8 cellular contexts compared by ENCODE assay signal in the genomic region with DNA sequence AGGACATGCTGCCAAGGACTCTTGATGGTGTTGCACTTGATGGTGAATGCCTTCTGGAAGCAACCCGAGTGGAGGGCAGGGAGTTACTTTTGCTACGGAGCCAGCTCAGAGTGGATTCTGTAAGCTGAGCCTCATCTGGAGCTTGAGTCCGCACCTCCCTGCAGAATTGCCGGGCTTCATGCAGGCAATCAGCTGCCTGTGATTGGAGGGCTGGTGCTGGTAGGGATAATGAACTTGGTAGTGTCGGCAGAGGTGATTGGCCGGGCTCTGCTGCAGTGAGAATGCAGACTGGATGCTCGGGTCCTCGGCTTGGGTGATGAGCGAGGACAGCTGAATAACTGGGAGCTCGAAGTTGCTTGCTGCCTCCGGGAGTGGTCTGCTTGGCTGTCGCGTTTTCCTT. TPM values are rescaled to one million over a fixed set of nuclear protein-coding genes. Genes with fewer than 3 reads are reported as not detected.
DNase-seq lines count a peak whose midpoint lies in the region; ATAC-seq and TF ChIP-seq lines count a peak whose summit lies in the region.

No MANE protein-coding gene starts in this region.

- in situ Hi-C loops in G401 (cut with HindIII; ENCODE audit: low sequenced_read_pairs) = no loop called here

- H3K27me3 ChIP-seq in right atrium auricular region = no peaks in the 10 kb centered on the region

- no peaks in the 10 kb centered on the region for H3K36me3 ChIP-seq in right atrium auricular region

- H3K4me3 ChIP-seq in right atrium auricular region = peak overlapping the region in 1 of 2 donors; percentile 3
- H3K4me3 ChIP-seq in skeletal muscle cell (ENCODE audit: low read depth, low read length) = peak overlapping the region; percentile 49

- ATAC-seq in GM18502 (IDR thresholded peaks at IDR 0.05; ENCODE audit: poor library complexity, unreplicated experiment) (no peak), HG03442 (IDR thresholded peaks at IDR 0.05; ENCODE audit: unreplicated experiment) (no peak), HG03095 (IDR thresholded peaks at IDR 0.05; ENCODE audit: unreplicated experiment) (no peak)

- H3K9me3 ChIP-seq in right atrium auricular region = no peaks in the 10 kb centered on the region

- peaks cover 0 to 54% of the 10 kb centered on the region in 2 donors for H3K4me1 ChIP-seq in right atrium auricular region

- H3K27ac ChIP-seq in VCaP (peak overlapping the region; percentile 68), right atrium auricular region (no peak overlapping the region)

- DNase-seq in G401 (ENCODE audit: low spot score) (peak; percentile 98), right atrium auricular region (ENCODE audit: low spot score) (peak; percentile 83), skeletal muscle cell (ENCODE audit: low read depth) (peak; percentile 86)
- no peak for DNase-seq in central memory CD4-positive, alpha-beta T cell

- no peak for TF ChIP-seq CTCF in VCaP (conservative IDR thresholded peaks at IDR 0.05)
- no peak for TF ChIP-seq CTCF in right atrium auricular region (IDR thresholded peaks at IDR 0.05)

RNA-seq across cellular contexts. Expression of a gene that starts 23.1 kb away (rescaled TPM):
- 25.5 and 29.0 TPM in 2 replicates for total RNA-seq in G401 (2014; rRNA removed; shearing (Covaris generic))
- total RNA-seq in right atrium auricular region = 10 to 100 TPM in 1 of 2 donors, 1 to 10 TPM in 1; 8.2 to 11.8 TPM

RNA-seq across cellular contexts. Expression of a gene that starts 24.0 kb away (rescaled TPM):
- total RNA-seq in G401 (2014; rRNA removed; shearing (Covaris generic)) = 5.4 and 6.6 TPM in 2 replicates
- total RNA-seq in right atrium auricular region = 1 to 10 TPM; 5.8 to 8.2 TPM

RNA-seq across cellular contexts. Expression of a gene that starts 36.4 kb away (rescaled TPM):
- total RNA-seq in G401 (2014; rRNA removed; shearing (Covaris generic)) = 85.7 and 122 TPM in 2 replicates
- 100 to 1,000 TPM; 114 to 118 TPM for total RNA-seq in right atrium auricular region

RNA-seq across cellular contexts. Expression of a gene that starts 58.1 kb away (rescaled TPM):
- total RNA-seq in G401 (2014; rRNA removed; shearing (Covaris generic)) = 13.5 TPM in 1 of 2 replicates, not detected in the other
- total RNA-seq in right atrium auricular region = not detected
